Comparison of ENCODE assay signal across 8 cellular contexts in the genomic region with DNA sequence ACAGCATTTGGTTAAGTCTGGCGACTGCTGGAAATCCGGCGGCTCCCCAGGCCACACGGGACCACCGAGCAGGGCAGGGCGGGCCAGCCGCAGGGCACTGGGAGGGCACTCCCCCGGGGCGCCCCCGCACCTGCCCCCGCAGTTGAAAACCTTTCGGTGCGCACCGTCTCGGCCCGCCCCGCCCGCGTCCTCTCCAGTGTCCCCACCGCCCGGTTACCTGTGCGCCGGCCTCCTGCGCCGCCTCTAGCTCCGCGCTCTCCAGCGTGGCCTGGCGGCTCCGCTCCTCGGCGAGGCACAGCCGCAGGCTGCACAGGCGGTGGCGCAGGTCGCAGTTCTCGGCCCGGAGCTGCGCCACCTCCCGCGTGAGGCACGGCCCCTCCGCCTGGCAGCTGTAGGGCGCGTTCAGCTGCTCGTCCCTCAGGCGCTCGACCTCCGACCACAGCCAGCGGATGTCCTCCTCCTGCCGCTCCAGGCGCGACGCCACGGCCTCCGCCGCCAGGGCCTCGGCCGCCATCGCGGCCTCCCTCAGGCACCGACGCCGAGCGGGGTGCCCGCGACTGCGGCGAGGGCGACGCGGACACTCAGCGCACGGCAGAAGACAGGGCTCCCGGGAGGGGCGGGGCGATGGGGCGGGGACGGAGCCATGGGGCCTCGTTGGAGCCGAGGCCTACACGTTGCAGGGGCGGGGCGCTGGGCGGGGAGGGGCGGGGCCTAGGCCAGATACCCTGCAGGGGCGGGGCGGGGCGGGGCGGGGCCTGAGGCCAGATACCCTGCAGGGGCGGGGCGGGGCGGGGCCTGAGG. TPM values are rescaled to one million over a fixed set of nuclear protein-coding genes. Genes with fewer than 3 reads are reported as not detected.
DNase-seq lines count a peak whose midpoint lies in the region; ATAC-seq and TF ChIP-seq lines count a peak whose summit lies in the region.

A gene (minus strand): TSS at position 600 of the 801 bp plus-strand sequence. CDS start 86 bp downstream, at position 514.

- H3K9me3 ChIP-seq in duodenal mucosa (ENCODE audit: control insufficient read depth in 1 of 2, low read length in 2 of 2) (no peaks in the 10 kb centered on the region), lower lobe of right lung (no peaks in the 10 kb centered on the region)

- peak within 1 kb of the TSS; percentile 75 to 85 for H3K4me3 ChIP-seq in duodenal mucosa (ENCODE audit: low read depth in 1 of 2, low read length in 2 of 2)
- H3K4me3 ChIP-seq in lower lobe of right lung = peak within 1 kb of the TSS; percentile 81

- peak; percentile 19 for TF ChIP-seq CTCF in lower lobe of right lung (IDR thresholded peaks at IDR 0.05)

- H3K9ac ChIP-seq in duodenal mucosa (ENCODE audit: low read depth in 1 of 2, low read length in 2 of 2) = peak within 1 kb of the TSS; percentile 67 to 96

- ATAC-seq in GM19328 (IDR thresholded peaks at IDR 0.05; ENCODE audit: unreplicated experiment) (peak; percentile 83), HG03469 (IDR thresholded peaks at IDR 0.05; ENCODE audit: unreplicated experiment) (peak; percentile 61), lower lobe of right lung (peak; percentile 98 to 99)

- H3K36me3 ChIP-seq in duodenal mucosa (ENCODE audit: control insufficient read depth in 1 of 2, insufficient read depth in 2 of 2, low read length in 2 of 2) = peaks cover 23 to 25% of the 10 kb centered on the region in 2 donors
- H3K36me3 ChIP-seq in lower lobe of right lung = peaks cover 29% of the 10 kb centered on the region

- H3K27me3 ChIP-seq in duodenal mucosa (ENCODE audit: control insufficient read depth in 1 of 2, insufficient read depth in 2 of 2, low read length in 2 of 2) (no peaks in the 10 kb centered on the region), lower lobe of right lung (ENCODE audit: low read depth) (no peaks in the 10 kb centered on the region)

- peak within 1 kb of the TSS; percentile 90 for H3K27ac ChIP-seq in duodenal mucosa (ENCODE audit: low read depth, low read length)
- peak within 1 kb of the TSS; percentile 94 for H3K27ac ChIP-seq in lower lobe of right lung

- intact Hi-C loops in lower lobe of right lung (cut with DNase I) = no loop called here

- H3K4me1 ChIP-seq in duodenal mucosa (ENCODE audit: control insufficient read depth in 1 of 2, insufficient read depth in 2 of 2, low read length in 2 of 2) = peaks cover 0 to 10% of the 10 kb centered on the region in 2 donors
- peaks cover 15% of the 10 kb centered on the region for H3K4me1 ChIP-seq in lower lobe of right lung

- DNase-seq in CD1c-positive myeloid dendritic cell (ENCODE audit: extremely low spot score) = peak; percentile 96
- DNase-seq in NCI-H774 (lab: John Stamatoyannopoulos, UW) = peak; percentile 85
- DNase-seq in activated CD4-positive, alpha-beta T cell treated with anti-CD3 and anti-CD28 coated beads, Interleukin-2, amount 50 U/mL, for 48 hours = peak; percentile 96 to 98
- peak; percentile 98 for DNase-seq in lower lobe of right lung
- DNase-seq in stimulated activated CD4-positive, alpha-beta T cell treated with anti-CD3 and anti-CD28 coated beads, TNF-alpha, amount 100 ng/mL, for 24 hours (ENCODE audit: low read depth in 3 of 3) = peak; percentile 87 to 95 (median 92)

RNA-seq across cellular contexts. Expression of the gene that starts here (rescaled TPM):
- total RNA-seq in lower lobe of right lung = 11.7 TPM

Comparison
In these comparisons a context has a peak if more than half of its experiments do, and no peak if none do; other contexts are left out.
1. Peak in every context shown above with its lines: DNase-seq, ATAC-seq, H3K4me3 ChIP-seq and H3K27ac ChIP-seq.